ENCODE assay signal across 10 cellular contexts in genomic region chr7:135970682-135971365, GRCh38. TPM values are rescaled to one million over a fixed set of nuclear protein-coding genes. Genes with fewer than 3 reads are reported as not detected.
DNase-seq lines count a peak whose midpoint lies in the region; ATAC-seq and TF ChIP-seq lines count a peak whose summit lies in the region.
"Had no signal": no experiment of that assay in that cellular context is flagged by ENCODE, and none has a peak within 500 bp of the region (broad histone marks: within the 10 kb centered on the region; RNA-seq: fewer than 3 reads in every experiment).

No MANE protein-coding gene starts in this region.

- H3K27me3 ChIP-seq in cardiac muscle cell (no peaks in the 10 kb centered on the region), upper lobe of left lung (no peaks in the 10 kb centered on the region), PC-9 (ENCODE audit: insufficient read depth, low read depth) (no peaks in the 10 kb centered on the region)

- DNase-seq in cardiac muscle cell (ENCODE audit: low read depth in 1 of 2, low spot score in 1 of 2) (no peak), left cardiac atrium (no peak), NOMO-1 (lab: John Stamatoyannopoulos, UW; ENCODE audit: unreplicated experiment in 2 of 2) (peak; percentile 25 to 65), upper lobe of left lung (no peak), epidermal melanocyte (ENCODE audit: insufficient read length, low spot score) (no peak), PC-9 (no peak)
- DNase-seq in effector CD8-positive, alpha-beta T cell (lab: John Stamatoyannopoulos, UW), result no peak
- DNase-seq: activated CD4-positive, alpha-beta T cell treated with anti-CD3 and anti-CD28 coated beads for 36 hours; IMR-90 had no signal

- peaks cover 66% of the 10 kb centered on the region for H4K20me1 ChIP-seq in PC-9 (ENCODE audit: insufficient read depth)

- POLR2A ChIA-PET in PC-9 (lab: Charles Lee; ENCODE audit: unreplicated experiment), result no interaction called here

- no peak for ATAC-seq in left cardiac atrium
- ATAC-seq in HG02981 (IDR thresholded peaks at IDR 0.05; ENCODE audit: unreplicated experiment), result peak; percentile 69
- ATAC-seq in upper lobe of left lung (ENCODE audit: low FRiP score in 2 of 2), result peak in 1 of 2 donors; percentile 60
- ATAC-seq: activated CD4-positive, alpha-beta T cell treated with anti-CD3 and anti-CD28 coated beads for 36 hours had no signal

- TF ChIP-seq CTCF in cardiac muscle cell (IDR thresholded peaks at IDR 0.05; ENCODE audit: low read depth, low read length), result no peak
- TF ChIP-seq CTCF in upper lobe of left lung (IDR thresholded peaks at IDR 0.05), result no peak
- no peak for TF ChIP-seq CTCF in PC-9 (conservative IDR thresholded peaks at IDR 0.05)

- H3K4me3 ChIP-seq in cardiac muscle cell, result no peak overlapping the region
- H3K4me3 ChIP-seq in upper lobe of left lung, result no peak overlapping the region
- no peak overlapping the region for H3K4me3 ChIP-seq in PC-9

- peaks cover 66% of the 10 kb centered on the region for H3K4me1 ChIP-seq in cardiac muscle cell (ENCODE audit: low read depth)
- H3K4me1 ChIP-seq in upper lobe of left lung, result peaks cover 39 to 41% (median 41%) of the 10 kb centered on the region in 4 donors
- H3K4me1 ChIP-seq in PC-9 (replicated peaks; ENCODE audit: insufficient read depth), result peaks cover 13% of the 10 kb centered on the region

- H3K27ac ChIP-seq in cardiac muscle cell (peak overlapping the region; percentile 55), upper lobe of left lung (peak overlapping the region; percentile 11 to 75 (median 44)), PC-9 (no peak overlapping the region)

- H3K36me3 ChIP-seq in cardiac muscle cell (peaks cover 7% of the 10 kb centered on the region), upper lobe of left lung (peaks cover 0 to 8% (median 0%) of the 10 kb centered on the region in 4 donors), PC-9 (ENCODE audit: low read depth) (peaks cover 33% of the 10 kb centered on the region)

- H3K4me2 ChIP-seq in PC-9, result no peak overlapping the region

- no peak for TF ChIP-seq EP300 in upper lobe of left lung (IDR thresholded peaks at IDR 0.05)

- H3F3A ChIP-seq in PC-9 (ENCODE audit: insufficient read depth, low read depth), result peaks cover 10% of the 10 kb centered on the region

- no TSS peak for BruUV-seq in PC-9 (replicated peaks; lab: Mats Ljungman, UMichigan)

- no peak for TF ChIP-seq POLR2A in upper lobe of left lung (IDR thresholded peaks at IDR 0.05)

- no peak overlapping the region for H2AFZ ChIP-seq in PC-9

- intact Hi-C loops in left cardiac atrium (cut with DNase I), result no loop called here
- intact Hi-C loops in PC-9 (cut with micrococcal nuclease; ENCODE audit: unreplicated experiment), result no loop called here

- peaks cover 92% of the 10 kb centered on the region for H3K79me2 ChIP-seq in PC-9 (ENCODE audit: low read depth)

- H3K9me2 ChIP-seq in PC-9 (ENCODE audit: insufficient read depth), result no peaks in the 10 kb centered on the region

- CTCF ChIA-PET in PC-9 (lab: Charles Lee), result no interaction called here

- H3K9me3 ChIP-seq in cardiac muscle cell (ENCODE audit: low read depth) (no peaks in the 10 kb centered on the region), upper lobe of left lung (no peaks in the 10 kb centered on the region), PC-9 (ENCODE audit: insufficient read depth, low read depth) (no peaks in the 10 kb centered on the region)

- 50 to 67% methylated on average over 1 of the region's 1 CpG for WGBS in upper lobe of left lung, 2 donors

RNA-seq across cellular contexts. Expression of gene MTPN, which starts 6.3 kb away (rescaled TPM):
- total RNA-seq in cardiac muscle cell (110 and 141 TPM in 2 replicates), left cardiac atrium (100 to 1,000 TPM in 1 of 2 donors, 10 to 100 TPM in 1; 82.1 to 113 TPM), upper lobe of left lung (100 to 1,000 TPM in 2 of 6 donors, 10 to 100 TPM in 4; 34.2 to 145 (median 87.3) TPM), PC-9 (2021) (181 and 212 TPM in 2 replicates)
- 79.0 and 86.1 TPM in 2 replicates for polyA plus RNA-seq in cardiac muscle cell

Comparison
In these comparisons a context has a peak if more than half of its experiments do, and no peak if none do; other contexts are left out.
1. DNase-seq: peak in NOMO-1 (2 of 2); none in cardiac muscle cell (0 of 2), left cardiac atrium (single experiment), upper lobe of left lung (0 of 2), epidermal melanocyte (single experiment), PC-9 (0 of 2) and effector CD8-positive, alpha-beta T cell (single experiment).